10 cellular contexts compared by ENCODE assay signal in the genomic region with DNA sequence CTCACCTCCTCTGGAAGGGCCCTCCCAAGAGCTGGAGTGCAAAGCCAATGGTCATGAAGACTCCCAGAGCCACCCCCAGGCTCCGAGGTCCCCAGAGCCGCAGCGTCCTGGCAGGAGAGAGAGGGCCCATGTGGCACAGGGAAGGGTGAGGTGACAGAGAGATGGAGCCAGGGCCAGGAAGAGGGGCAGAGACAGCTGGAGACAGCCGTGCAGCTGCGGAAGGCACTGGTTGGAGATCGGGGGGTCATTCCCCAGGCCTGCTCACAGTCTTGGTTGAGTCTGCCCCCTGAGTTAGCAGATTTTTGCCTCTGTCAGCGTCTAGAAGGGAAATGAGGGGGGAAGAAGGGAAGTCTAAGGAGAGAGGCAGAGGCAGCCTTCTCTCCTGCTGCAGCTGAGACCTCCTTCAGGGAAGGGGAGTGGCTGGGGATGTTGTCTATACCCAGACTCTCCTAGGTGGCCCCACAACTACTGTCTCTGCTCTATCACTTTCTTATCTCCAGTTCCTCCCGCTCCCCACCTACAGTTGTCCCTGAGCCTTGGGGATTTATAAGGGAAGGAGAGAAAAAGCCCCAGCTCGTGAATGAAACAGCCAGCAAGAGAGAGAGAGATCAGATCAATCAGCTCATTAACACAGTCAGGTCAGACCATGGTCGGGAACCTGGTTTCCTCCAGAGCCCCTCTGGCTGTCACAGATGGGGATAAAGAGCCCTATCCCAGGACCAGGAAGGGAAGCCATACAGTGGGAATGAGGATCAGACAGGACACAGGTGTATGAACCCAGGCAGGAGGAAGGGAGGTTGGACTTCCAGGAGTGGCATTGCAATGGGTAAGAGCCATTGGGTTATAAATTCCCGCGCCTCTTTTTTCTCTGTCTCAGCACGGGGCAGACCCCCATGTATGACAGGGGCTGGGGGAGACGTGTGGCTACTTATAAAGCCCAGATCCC. TPM values are rescaled to one million over a fixed set of nuclear protein-coding genes. Genes with fewer than 3 reads are reported as not detected.
A peak's percentile ranks its signal among the peaks of the same experiment; 100 is the strongest.
DNase-seq lines count a peak whose midpoint lies in the region; ATAC-seq and TF ChIP-seq lines count a peak whose summit lies in the region.
"Had no signal": no experiment of that assay in that cellular context is flagged by ENCODE, and none has a peak within 500 bp of the region (broad histone marks: within the 10 kb centered on the region; RNA-seq: fewer than 3 reads in every experiment).

No MANE protein-coding gene starts in this region.

- H3K36me3 Mint-ChIP-seq in activated T-cell treated with anti-CD3 and anti-CD28 coated beads, Interleukin-2, amount 50 U/mL, for 4 hours (ENCODE audit: insufficient read depth) = no peaks in the 10 kb centered on the region

- ATAC-seq in activated T-cell treated with anti-CD3 and anti-CD28 coated beads, Interleukin-2, amount 50 U/mL, for 4 hours = peak in 1 of 2 donors; percentile 19
- no peak for ATAC-seq in lower lobe of right lung
- no peak for ATAC-seq in HG02884 (IDR thresholded peaks at IDR 0.05; ENCODE audit: unreplicated experiment)

- H3K4me3 ChIP-seq in ascending aorta (peak overlapping the region; percentile 60), lower lobe of right lung (peak overlapping the region; percentile 55), tibial artery (peak overlapping the region; percentile 51 to 56)

- TF ChIP-seq CTCF in ascending aorta (IDR thresholded peaks at IDR 0.05) = no peak
- TF ChIP-seq CTCF in lower lobe of right lung (IDR thresholded peaks at IDR 0.05) = no peak
- no peak for TF ChIP-seq CTCF in tibial artery (IDR thresholded peaks at IDR 0.05)

- H3K27me3 ChIP-seq in ascending aorta = no peaks in the 10 kb centered on the region
- H3K27me3 ChIP-seq in lower lobe of right lung (ENCODE audit: low read depth) = peaks cover 30% of the 10 kb centered on the region
- peaks cover 0 to 15% of the 10 kb centered on the region in 2 donors for H3K27me3 ChIP-seq in tibial artery

- H3K9me3 ChIP-seq in ascending aorta = no peaks in the 10 kb centered on the region
- no peaks in the 10 kb centered on the region for H3K9me3 ChIP-seq in lower lobe of right lung
- H3K9me3 ChIP-seq in tibial artery = no peaks in the 10 kb centered on the region

- H3K27me3 Mint-ChIP-seq in activated T-cell treated with anti-CD3 and anti-CD28 coated beads, Interleukin-2, amount 50 U/mL, for 4 hours (ENCODE audit: low read depth) = peaks cover 17% of the 10 kb centered on the region

- peaks cover 77% of the 10 kb centered on the region for H3K4me1 Mint-ChIP-seq in activated T-cell treated with anti-CD3 and anti-CD28 coated beads, Interleukin-2, amount 50 U/mL, for 4 hours (ENCODE audit: low read depth)

- H3K4me1 ChIP-seq in ascending aorta (peaks cover 2 to 10% of the 10 kb centered on the region in 2 donors), lower lobe of right lung (peaks cover 35% of the 10 kb centered on the region), tibial artery (peaks cover 0 to 33% (median 20%) of the 10 kb centered on the region in 4 donors)

- H3K4me3 Mint-ChIP-seq in activated T-cell treated with anti-CD3 and anti-CD28 coated beads, Interleukin-2, amount 50 U/mL, for 4 hours = peak overlapping the region; percentile 81

- H3K27ac ChIP-seq in ascending aorta = peak overlapping the region; percentile 62 to 68
- H3K27ac ChIP-seq in lower lobe of right lung = no peak overlapping the region
- peak overlapping the region in 1 of 2 donors; percentile 71 for H3K27ac ChIP-seq in tibial artery

- no peak for DNase-seq in activated T-cell treated with anti-CD3 and anti-CD28 coated beads, Interleukin-2, amount 50 U/mL, for 4 hours
- no peak for DNase-seq in activated T-cell treated with anti-CD3 and anti-CD28 coated beads, Interleukin-2, amount 50 U/mL, for 48 hours
- DNase-seq in ascending aorta (ENCODE audit: low spot score in 2 of 2) = no peak
- DNase-seq in lower lobe of right lung = no peak
- no peak for DNase-seq in tibial artery
- DNase-seq in HK-2 (ENCODE audit: unreplicated experiment) = no peak
- DNase-seq in stimulated activated CD4-positive, alpha-beta T cell treated with anti-CD3 and anti-CD28 coated beads, Interleukin-15, amount 100 ng/mL, for 24 hours = no peak
- DNase-seq: left cardiac atrium, NCI-H1436 had no signal

- H3K9me3 Mint-ChIP-seq in activated T-cell treated with anti-CD3 and anti-CD28 coated beads, Interleukin-2, amount 50 U/mL, for 4 hours = no peaks in the 10 kb centered on the region

- intact Hi-C loops in ascending aorta (cut with DNase I) (no loop called here), lower lobe of right lung (cut with DNase I) (no loop called here), tibial artery (cut with DNase I; ENCODE audit: low total_unique reads) (no loop called here)

- no peaks in the 10 kb centered on the region for H3K36me3 ChIP-seq in ascending aorta
- no peaks in the 10 kb centered on the region for H3K36me3 ChIP-seq in lower lobe of right lung
- H3K36me3 ChIP-seq in tibial artery = no peaks in the 10 kb centered on the region

RNA-seq across cellular contexts. Expression of a gene that starts 1.2 kb away (rescaled TPM):
- 1 to 10 TPM in 1 of 3 donors, under 1 TPM in 2; 0.33 to 1.2 (median 0.40) TPM for total RNA-seq in activated T-cell treated with anti-CD3 and anti-CD28 coated beads, Interleukin-2, amount 50 U/mL, for 4 hours
- total RNA-seq in ascending aorta (3.5 TPM), lower lobe of right lung (5.3 TPM)

RNA-seq across cellular contexts. Expression of a gene that starts 8.7 kb away (rescaled TPM):
- total RNA-seq in activated T-cell treated with anti-CD3 and anti-CD28 coated beads, Interleukin-2, amount 50 U/mL, for 4 hours = 10 to 100 TPM; 41.9 to 45.6 (median 43.6) TPM
- total RNA-seq in ascending aorta = 22.0 TPM
- total RNA-seq in lower lobe of right lung = 24.3 TPM

RNA-seq across cellular contexts. Expression of a gene that starts 9.9 kb away (rescaled TPM):
- total RNA-seq in activated T-cell treated with anti-CD3 and anti-CD28 coated beads, Interleukin-2, amount 50 U/mL, for 4 hours = 1 to 10 TPM; 3.5 to 4.2 (median 4.1) TPM
- not detected for total RNA-seq in ascending aorta
- total RNA-seq in lower lobe of right lung = 0.77 TPM

RNA-seq across cellular contexts. Expression of a gene that starts 10.5 kb away (rescaled TPM):
- 1 to 10 TPM; 3.3 to 5.8 (median 3.9) TPM for total RNA-seq in activated T-cell treated with anti-CD3 and anti-CD28 coated beads, Interleukin-2, amount 50 U/mL, for 4 hours
- total RNA-seq in ascending aorta = not detected
- 4.1 TPM for total RNA-seq in lower lobe of right lung

RNA-seq across cellular contexts. Expression of a gene that starts 18.5 kb away (rescaled TPM):
- total RNA-seq in activated T-cell treated with anti-CD3 and anti-CD28 coated beads, Interleukin-2, amount 50 U/mL, for 4 hours = 100 to 1,000 TPM; 109 to 119 (median 115) TPM
- 131 TPM for total RNA-seq in ascending aorta
- 131 TPM for total RNA-seq in lower lobe of right lung
